ENCODE assay signal across 19 cellular contexts in the genomic region with DNA sequence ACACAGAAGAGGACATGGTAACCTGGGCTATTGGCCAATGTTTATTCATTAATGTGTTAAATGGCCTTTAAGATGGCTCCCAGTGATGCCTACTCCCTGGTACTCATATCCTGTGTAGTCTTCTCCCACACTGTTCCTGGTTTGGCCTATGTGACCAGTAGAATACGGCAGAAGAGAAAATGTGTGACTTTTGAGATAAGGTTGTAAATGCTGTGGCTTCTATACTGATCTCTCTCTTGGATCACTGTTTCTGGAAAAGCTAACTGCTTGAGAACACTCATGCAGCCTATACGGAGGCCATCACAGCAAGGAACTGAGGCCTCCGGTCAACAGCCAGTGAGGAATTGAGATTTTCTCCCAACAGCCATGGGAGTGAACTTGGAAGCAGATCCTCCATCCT.
"Had no signal": no experiment of that assay in that cellular context is flagged by ENCODE, and none has a peak within 500 bp of the region (broad histone marks: within the 10 kb centered on the region; RNA-seq: fewer than 3 reads in every experiment).

No MANE protein-coding gene starts in this region.

- H3K4me3 ChIP-seq: ascending aorta, esophagus squamous epithelium, lung, mucosa of descending colon, psoas muscle, right lobe of liver, spleen, upper lobe of left lung had no signal

- DNase-seq: activated CD4-positive, alpha-beta memory T cell treated with anti-CD3 and anti-CD28 coated beads, Interleukin-2, amount 10 ng/mL, durations not matched to agents 7 days and 5 days; activated CD4-positive, alpha-beta T cell treated with anti-CD3 and anti-CD28 coated beads for 1 hour; activated CD8-positive, alpha-beta memory T cell treated with anti-CD3 and anti-CD28 coated beads, Interleukin-2, amount 50 U/mL, for 4 hours; esophagus squamous epithelium; foreskin fibroblast; head of caudate nucleus; left cardiac atrium; mucosa of descending colon; occipital lobe; psoas muscle; right lobe of liver; SK-N-SH; spleen; stimulated activated CD4-positive, alpha-beta T cell treated with anti-CD3 and anti-CD28 coated beads, Interleukin-1b, Interleukin-23, amount 100 ng/mL, for 48 hours; stimulated activated naive B cell treated with anti-CD40 and anti-IgM and Interleukin-4, amounts not matched to agents 10 μg/mL and 1 μg/mL and 100 μg/mL, for 72 hours; upper lobe of left lung had no signal

- H3K4me3 Mint-ChIP-seq: activated CD4-positive, alpha-beta memory T cell treated with anti-CD3 and anti-CD28 coated beads, Interleukin-2, amount 10 ng/mL, durations not matched to agents 7 days and 5 days; nephron; stimulated activated naive B cell treated with anti-CD40 and anti-IgM and Interleukin-4, amounts not matched to agents 10 μg/mL and 1 μg/mL and 100 μg/mL, for 72 hours had no signal

- ATAC-seq: left cardiac atrium; mucosa of descending colon; psoas muscle; right lobe of liver; stimulated activated naive B cell treated with anti-CD40 and anti-IgM and Interleukin-4, amounts not matched to agents 10 μg/mL and 1 μg/mL and 100 μg/mL, for 72 hours had no signal

- H3K27me3 Mint-ChIP-seq: activated CD4-positive, alpha-beta memory T cell treated with anti-CD3 and anti-CD28 coated beads, Interleukin-2, amount 10 ng/mL, durations not matched to agents 7 days and 5 days; stimulated activated naive B cell treated with anti-CD40 and anti-IgM and Interleukin-4, amounts not matched to agents 10 μg/mL and 1 μg/mL and 100 μg/mL, for 72 hours had no signal

- H3K27ac Mint-ChIP-seq: stimulated activated naive B cell treated with anti-CD40 and anti-IgM and Interleukin-4, amounts not matched to agents 10 μg/mL and 1 μg/mL and 100 μg/mL, for 72 hours had no signal

- H3K9me3 Mint-ChIP-seq: activated CD4-positive, alpha-beta memory T cell treated with anti-CD3 and anti-CD28 coated beads, Interleukin-2, amount 10 ng/mL, durations not matched to agents 7 days and 5 days; nephron; stimulated activated naive B cell treated with anti-CD40 and anti-IgM and Interleukin-4, amounts not matched to agents 10 μg/mL and 1 μg/mL and 100 μg/mL, for 72 hours had no signal

- H3K27me3 ChIP-seq: ascending aorta, esophagus squamous epithelium, right lobe of liver, spleen, upper lobe of left lung had no signal

- H3K27ac ChIP-seq: ascending aorta, esophagus squamous epithelium, psoas muscle, right lobe of liver had no signal

- H3K9me2 ChIP-seq: SK-N-SH had no signal

- H3K4me2 ChIP-seq: SK-N-SH had no signal

- H3K9me3 ChIP-seq: ascending aorta, esophagus squamous epithelium, mucosa of descending colon, psoas muscle, right lobe of liver, SK-N-SH, spleen, upper lobe of left lung had no signal

- H3K36me3 ChIP-seq: ascending aorta, right lobe of liver, upper lobe of left lung had no signal
